Comparison of ENCODE assay signal across 14 cellular contexts in genomic region chr14:60220084-60220483, GRCh38. TPM values are rescaled to one million over a fixed set of nuclear protein-coding genes. Genes with fewer than 3 reads are reported as not detected.
A peak's percentile ranks its signal among the peaks of the same experiment; 100 is the strongest.
DNase-seq lines count a peak whose midpoint lies in the region; ATAC-seq, FAIRE-seq and TF ChIP-seq lines count a peak whose summit lies in the region.
"Had no signal": no experiment of that assay in that cellular context is flagged by ENCODE, and none has a peak within 500 bp of the region (broad histone marks: within the 10 kb centered on the region; RNA-seq: fewer than 3 reads in every experiment).

No MANE protein-coding gene starts in this region.

- TF ChIP-seq CTCF in GM13976 (IDR thresholded peaks at IDR 0.05; ENCODE audit: borderline replicate concordance, control extremely low read depth, extremely low read depth, insufficient read depth, missing control alignments) (no peak), esophagus squamous epithelium (IDR thresholded peaks at IDR 0.05) (no peak)

- H3K36me3 Mint-ChIP-seq in activated naive CD4-positive, alpha-beta T cell treated with anti-CD3 and anti-CD28 coated beads, Interleukin-2, amount 50 U/mL, for 72 hours: no peaks in the 10 kb centered on the region

- DNase-seq in GM13976 (ENCODE audit: low spot score) (peak; percentile 48), GM19239 (ENCODE audit: insufficient read length, low spot score) (no peak), esophagus squamous epithelium (lab: John Stamatoyannopoulos, UW) (no peak), islet precursor cell (no peak), amniotic stem cell (lab: John Stamatoyannopoulos, UW) (no peak)
- no peak for DNase-seq in activated naive CD4-positive, alpha-beta T cell treated with anti-CD3 and anti-CD28 coated beads, Interleukin-2, amount 50 U/mL, for 72 hours (ENCODE audit: low spot score in 2 of 2)
- DNase-seq: activated CD4-positive, alpha-beta T cell treated with anti-CD3 and anti-CD28 coated beads, Interleukin-2, amount 50 U/mL, for 4 hours; GF-D8; hypothalamus; midbrain; NCI-H2171 treated with DMSO at 0.1 percent for 48 hours had no signal

- peak; percentile 53 for FAIRE-seq in GM19239 (lab: Jason Lieb, UNC)
- FAIRE-seq: endometrium had no signal

- in situ Hi-C loops in GM13976 (cut with MboI; ENCODE audit: low sequenced_read_pairs, unreplicated experiment): no loop called here

- intact Hi-C loops in esophagus squamous epithelium (cut with DNase I): no loop called here

- no peaks in the 10 kb centered on the region for H3K9me3 ChIP-seq in esophagus squamous epithelium

- 71 to 100% methylated on average over 1 of the region's 1 CpG for WGBS in esophagus squamous epithelium, 2 donors

- H3K4me3 ChIP-seq in esophagus squamous epithelium: no peak overlapping the region

- H3K27ac ChIP-seq in esophagus squamous epithelium: no peak overlapping the region

- ATAC-seq in HG02840 (IDR thresholded peaks at IDR 0.05; ENCODE audit: low FRiP score, unreplicated experiment) (peak; percentile 62), HG03565 (IDR thresholded peaks at IDR 0.05; ENCODE audit: unreplicated experiment) (peak; percentile 67)
- ATAC-seq in activated naive CD4-positive, alpha-beta T cell treated with anti-CD3 and anti-CD28 coated beads, Interleukin-2, amount 50 U/mL, for 72 hours: no peak

- H3K27ac Mint-ChIP-seq in activated naive CD4-positive, alpha-beta T cell treated with anti-CD3 and anti-CD28 coated beads, Interleukin-2, amount 50 U/mL, for 72 hours: peak overlapping the region in 1 of 2 donors; percentile 19

- no peaks in the 10 kb centered on the region for H3K9me3 Mint-ChIP-seq in activated naive CD4-positive, alpha-beta T cell treated with anti-CD3 and anti-CD28 coated beads, Interleukin-2, amount 50 U/mL, for 72 hours

- TF ChIP-seq POLR2A in esophagus squamous epithelium (IDR thresholded peaks at IDR 0.05): no peak

- no peaks in the 10 kb centered on the region for H3K36me3 ChIP-seq in esophagus squamous epithelium

- H3K4me1 ChIP-seq in esophagus squamous epithelium: no peaks in the 10 kb centered on the region

- no peaks in the 10 kb centered on the region for H3K27me3 ChIP-seq in esophagus squamous epithelium

RNA-seq across cellular contexts. Expression of gene PPM1A, which starts 28.9 kb away (rescaled TPM):
- total RNA-seq in esophagus squamous epithelium: 10 to 100 TPM; 16.7 to 34.3 (median 22.7) TPM
- 10 to 100 TPM; 33.7 to 55.5 TPM for total RNA-seq in activated naive CD4-positive, alpha-beta T cell treated with anti-CD3 and anti-CD28 coated beads, Interleukin-2, amount 50 U/mL, for 72 hours

RNA-seq across cellular contexts. Expression of gene DHRS7, which starts 54.9 kb away (rescaled TPM):
- total RNA-seq in esophagus squamous epithelium: 10 to 100 TPM; 43.1 to 82.0 (median 60.1) TPM
- total RNA-seq in activated naive CD4-positive, alpha-beta T cell treated with anti-CD3 and anti-CD28 coated beads, Interleukin-2, amount 50 U/mL, for 72 hours: 10 to 100 TPM; 32.9 to 46.2 TPM

Comparison
In these comparisons a context has a peak if more than half of its experiments do, and no peak if none do; other contexts are left out.
1. ATAC-seq: peak in HG02840 (single experiment) and HG03565 (single experiment); none in activated naive CD4-positive, alpha-beta T cell treated with anti-CD3 and anti-CD28 coated beads, Interleukin-2, amount 50 U/mL, for 72 hours (0 of 2).